14 cellular contexts compared by ENCODE assay signal in the genomic region with DNA sequence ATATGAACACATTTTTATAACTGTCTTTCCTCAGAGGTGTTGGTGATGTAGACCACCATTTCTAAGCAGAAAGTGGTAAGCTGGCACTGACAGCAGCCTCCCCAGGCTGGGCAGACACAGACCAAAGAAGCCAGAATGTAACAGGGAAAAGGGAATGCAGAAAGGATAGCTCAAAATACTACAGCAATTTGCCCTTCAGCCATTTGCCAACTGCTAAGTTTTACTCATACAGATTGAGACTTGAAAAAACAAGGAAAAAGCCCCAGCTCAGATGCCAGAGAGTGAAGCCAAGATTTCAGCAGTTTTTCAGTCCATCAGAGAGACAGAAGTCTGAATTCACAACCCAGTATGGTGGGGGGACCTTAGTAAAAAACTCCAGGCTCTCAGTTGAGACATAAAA.
A peak's percentile ranks its signal among the peaks of the same experiment; 100 is the strongest.
DNase-seq lines count a peak whose midpoint lies in the region; ATAC-seq, FAIRE-seq and TF ChIP-seq lines count a peak whose summit lies in the region.
"Had no signal": no experiment of that assay in that cellular context is flagged by ENCODE, and none has a peak within 500 bp of the region (broad histone marks: within the 10 kb centered on the region; RNA-seq: fewer than 3 reads in every experiment).

No MANE protein-coding gene starts in this region.

- H3K36me3 Mint-ChIP-seq in astrocyte (ENCODE audit: low read depth, unreplicated experiment) = no peaks in the 10 kb centered on the region
- H3K36me3 Mint-ChIP-seq in activated T-cell treated with anti-CD3 and anti-CD28 coated beads, Interleukin-2, amount 50 U/mL, for 24 hours (ENCODE audit: low read depth) = no peaks in the 10 kb centered on the region

- H3K4me1 ChIP-seq in GM23248 (ENCODE audit: insufficient read depth) (peaks cover 41% of the 10 kb centered on the region), astrocyte (ENCODE audit: insufficient read depth, low read length) (peaks cover 17% of the 10 kb centered on the region)

- DNase-seq in GM23248 (peak; percentile 74), astrocyte (ENCODE audit: low read depth) (peak; percentile 49), Right ventricle myocardium superior (no peak), CD1c-positive myeloid dendritic cell (ENCODE audit: extremely low spot score) (no peak), GM13976 (ENCODE audit: low spot score) (no peak), Kasumi-1 (lab: John Stamatoyannopoulos, UW) (no peak)
- DNase-seq in activated T-cell treated with anti-CD3 and anti-CD28 coated beads, Interleukin-2, amount 50 U/mL, for 24 hours = no peak
- DNase-seq: activated naive CD8-positive, alpha-beta T cell treated with anti-CD3 and anti-CD28 coated beads, Interleukin-2, amount 50 U/mL, for 24 hours; NCI-H1105 treated with DMSO at 0.1 percent for 48 hours; pancreas had no signal

- peak overlapping the region; percentile 56 for H3K4me3 ChIP-seq in GM23248
- no peak overlapping the region for H3K4me3 ChIP-seq in astrocyte (ENCODE audit: insufficient read depth, low read depth, low read length)
- no peak overlapping the region for H3K4me3 ChIP-seq in skin epidermis
- H3K4me3 ChIP-seq: GM12878, pancreas had no signal

- H3K27ac ChIP-seq in GM23248 (peak overlapping the region; percentile 93), astrocyte (ENCODE audit: low read depth, low read length) (peak overlapping the region; percentile 81), skin epidermis (peak overlapping the region in 13 of 21 experiments; percentile 4 to 73 (median 48))
- H3K27ac ChIP-seq: HL-60, pancreas had no signal

- peak overlapping the region; percentile 82 for H3K4me2 ChIP-seq in GM23248 (ENCODE audit: unreplicated experiment)
- peak overlapping the region; percentile 76 for H3K4me2 ChIP-seq in astrocyte (ENCODE audit: low read length)

- H3K27me3 ChIP-seq in GM23248 (replicated peaks; ENCODE audit: insufficient read depth) (no peaks in the 10 kb centered on the region), astrocyte (ENCODE audit: insufficient read depth, low read length) (no peaks in the 10 kb centered on the region)
- H3K27me3 ChIP-seq: pancreas had no signal

- H3K9me2 ChIP-seq in GM23248 (ENCODE audit: insufficient read depth) = no peaks in the 10 kb centered on the region

- peaks cover 2% of the 10 kb centered on the region for H3K9me3 Mint-ChIP-seq in astrocyte (ENCODE audit: unreplicated experiment)
- no peaks in the 10 kb centered on the region for H3K9me3 Mint-ChIP-seq in activated T-cell treated with anti-CD3 and anti-CD28 coated beads, Interleukin-2, amount 50 U/mL, for 24 hours
- H3K9me3 Mint-ChIP-seq: T-helper 2 cell treated with Interferon-gamma antibody and Interleukin-4, amounts not matched to agents 5 μg/mL and 100 μg/mL, for 36 hours had no signal

- in situ Hi-C loops in GM23248 (cut with MboI) (no loop called here), GM13976 (cut with MboI; ENCODE audit: low sequenced_read_pairs, unreplicated experiment) (no loop called here)

- TF ChIP-seq CTCF in astrocyte (IDR thresholded peaks at IDR 0.05; ENCODE audit: insufficient read depth, low read depth, low read length) = no peak
- TF ChIP-seq CTCF in GM13976 (IDR thresholded peaks at IDR 0.05; ENCODE audit: borderline replicate concordance, control extremely low read depth, extremely low read depth, insufficient read depth, missing control alignments) = no peak

- peaks cover 34% of the 10 kb centered on the region for H3K4me1 Mint-ChIP-seq in astrocyte (ENCODE audit: low read depth, unreplicated experiment)
- peaks cover 5% of the 10 kb centered on the region for H3K4me1 Mint-ChIP-seq in activated T-cell treated with anti-CD3 and anti-CD28 coated beads, Interleukin-2, amount 50 U/mL, for 24 hours (ENCODE audit: low read depth)
- H3K4me1 Mint-ChIP-seq: activated naive CD8-positive, alpha-beta T cell treated with anti-CD3 and anti-CD28 coated beads, Interleukin-2, amount 50 U/mL, for 24 hours had no signal

- H3F3A ChIP-seq in GM23248 (ENCODE audit: insufficient read depth) = peaks cover 24% of the 10 kb centered on the region

- H4K20me1 ChIP-seq in GM23248 (ENCODE audit: insufficient read depth) (no peaks in the 10 kb centered on the region), astrocyte (ENCODE audit: insufficient read depth, low read length) (no peaks in the 10 kb centered on the region)

- peak overlapping the region; percentile 98 for H3K27ac Mint-ChIP-seq in astrocyte (ENCODE audit: unreplicated experiment)
- no peak overlapping the region for H3K27ac Mint-ChIP-seq in activated T-cell treated with anti-CD3 and anti-CD28 coated beads, Interleukin-2, amount 50 U/mL, for 24 hours
- H3K27ac Mint-ChIP-seq: activated naive CD8-positive, alpha-beta T cell treated with anti-CD3 and anti-CD28 coated beads, Interleukin-2, amount 50 U/mL, for 24 hours; T-helper 2 cell treated with Interferon-gamma antibody and Interleukin-4, amounts not matched to agents 5 μg/mL and 100 μg/mL, for 36 hours had no signal

- no peak overlapping the region for H3K4me3 Mint-ChIP-seq in astrocyte (ENCODE audit: unreplicated experiment)
- H3K4me3 Mint-ChIP-seq in activated T-cell treated with anti-CD3 and anti-CD28 coated beads, Interleukin-2, amount 50 U/mL, for 24 hours = no peak overlapping the region
- H3K4me3 Mint-ChIP-seq: activated naive CD8-positive, alpha-beta T cell treated with anti-CD3 and anti-CD28 coated beads, Interleukin-2, amount 50 U/mL, for 24 hours; T-helper 2 cell treated with Interferon-gamma antibody and Interleukin-4, amounts not matched to agents 5 μg/mL and 100 μg/mL, for 36 hours had no signal

- intact Hi-C loops in Right ventricle myocardium superior (cut with DNase I) = no loop called here

- H3K36me3 ChIP-seq in GM23248 (ENCODE audit: low read depth) = no peaks in the 10 kb centered on the region
- H3K36me3 ChIP-seq in astrocyte (ENCODE audit: insufficient read depth, low read length) = no peaks in the 10 kb centered on the region
- H3K36me3 ChIP-seq: pancreas had no signal

- H2AFZ ChIP-seq in GM23248 (peak overlapping the region; percentile 83), astrocyte (ENCODE audit: low read depth, low read length) (peak overlapping the region; percentile 74)

- H3K9me3 ChIP-seq in GM23248 (ENCODE audit: low read depth) (no peaks in the 10 kb centered on the region), astrocyte (ENCODE audit: insufficient read depth, low read depth, low read length) (no peaks in the 10 kb centered on the region)
- H3K9me3 ChIP-seq: pancreas had no signal

- peak; percentile 49 for FAIRE-seq in astrocyte (lab: Jason Lieb, UNC)
- FAIRE-seq: GM12878 had no signal

- H3K79me2 ChIP-seq in GM23248 (ENCODE audit: insufficient read depth) (no peaks in the 10 kb centered on the region), astrocyte (ENCODE audit: insufficient read depth, low read length) (no peaks in the 10 kb centered on the region)

- H3K27me3 Mint-ChIP-seq in astrocyte (ENCODE audit: low read depth, unreplicated experiment) = no peaks in the 10 kb centered on the region
- peaks cover 44% of the 10 kb centered on the region for H3K27me3 Mint-ChIP-seq in activated T-cell treated with anti-CD3 and anti-CD28 coated beads, Interleukin-2, amount 50 U/mL, for 24 hours

- H3K9ac ChIP-seq in GM23248 (peak overlapping the region; percentile 72), astrocyte (ENCODE audit: low read length) (peak overlapping the region; percentile 55)

- peak; percentile 33 for ATAC-seq in Right ventricle myocardium superior (ENCODE audit: poor library complexity)
- ATAC-seq: activated naive CD8-positive, alpha-beta T cell treated with anti-CD3 and anti-CD28 coated beads, Interleukin-2, amount 50 U/mL, for 24 hours; GM12878; pancreas had no signal

Comparison
In these comparisons a context has a peak if more than half of its experiments do, and no peak if none do; other contexts are left out.
1. DNase-seq: peak in GM23248 (single experiment) and astrocyte (single experiment); none in Right ventricle myocardium superior (single experiment), CD1c-positive myeloid dendritic cell (single experiment), GM13976 (single experiment), activated T-cell treated with anti-CD3 and anti-CD28 coated beads, Interleukin-2, amount 50 U/mL, for 24 hours (single experiment) and Kasumi-1 (0 of 2).
2. Peak in every context shown above with its lines, with median percentiles within 50 percentile points of each other: H3K27ac ChIP-seq.